Comparison of ENCODE assay signal across 1 cellular context in genomic region chr22:50420015-50420414, GRCh38.
TF ChIP-seq lines count a peak whose summit lies in the region.

No MANE protein-coding gene starts in this region.

TF ChIP-seq in HepG2, 621 proteins besides CTCF, POLR2A, EP300 and RAD21 (continued from another document):
- TF ChIP-seq ZBTB39 (CRISPR knock-in tag; IDR thresholded peaks at IDR 0.05) (no peak), KDM6A (CRISPR knock-in tag; IDR thresholded peaks at IDR 0.05; ENCODE audit: low read depth) (no peak), ZSCAN25 (CRISPR knock-in tag; IDR thresholded peaks at IDR 0.05) (no peak), AGO2 (optimal IDR thresholded peaks at IDR 0.05; ENCODE audit: low read depth, low read length) (peak; percentile 73), PHF21A (CRISPR knock-in tag; IDR thresholded peaks at IDR 0.05) (no peak)
